Comparison of ENCODE assay signal across 24 cellular contexts in genomic region chr4:12053951-12054350, GRCh38.
"Had no signal": no experiment of that assay in that cellular context is flagged by ENCODE, and none has a peak within 500 bp of the region (broad histone marks: within the 10 kb centered on the region; RNA-seq: fewer than 3 reads in every experiment).

No MANE protein-coding gene starts in this region.

- ATAC-seq: naive thymus-derived CD4-positive, alpha-beta T cell; natural killer cell; pancreas; psoas muscle; right lobe of liver; stimulated activated effector memory CD8-positive, alpha-beta T cell treated with anti-CD3 and anti-CD28 coated beads, Interleukin-12 subunit alpha, Interleukin-12 subunit beta, amount 100 ng/mL, for 72 hours; stimulated activated naive B cell treated with anti-CD40 and anti-IgM and Interleukin-4, amounts not matched to agents 10 μg/mL and 1 μg/mL and 100 μg/mL, for 72 hours had no signal

- H3K4me3 ChIP-seq: neural progenitor cell, pancreas, psoas muscle, right lobe of liver, sigmoid colon, stomach, thoracic aorta, thyroid gland, tibial nerve, upper lobe of left lung, vagina had no signal

- H3K9ac ChIP-seq: neural progenitor cell had no signal

- H3K27ac ChIP-seq: neural progenitor cell, pancreas, psoas muscle, right lobe of liver, sigmoid colon, stomach, thoracic aorta, thyroid gland, tibial nerve, upper lobe of left lung, vagina had no signal

- H3K4me2 ChIP-seq: neural progenitor cell had no signal

- H3K27me3 ChIP-seq: neural progenitor cell, pancreas, right lobe of liver, sigmoid colon, stomach, thyroid gland, tibial nerve, upper lobe of left lung, vagina had no signal

- DNase-seq: naive thymus-derived CD4-positive, alpha-beta T cell; natural killer cell; occipital lobe; psoas muscle; right cardiac atrium; right lobe of liver; sigmoid colon; small intestine; stimulated activated CD4-positive, alpha-beta T cell treated with anti-CD3 and anti-CD28 coated beads, Interleukin-15, amount 100 ng/mL, for 24 hours; stimulated activated CD4-positive, alpha-beta T cell treated with anti-CD3 and anti-CD28 coated beads, Interleukin-2, amount 100 ng/mL, for 24 hours; stimulated activated CD4-positive, alpha-beta T cell treated with anti-CD3 and anti-CD28 coated beads, Interleukin-2, amount 100 ng/mL, for 48 hours; stimulated activated CD4-positive, alpha-beta T cell treated with anti-CD3 and anti-CD28 coated beads, Interleukin-4, amount 100 ng/mL, for 24 hours; stimulated activated naive B cell treated with anti-CD40 and anti-IgM and Interleukin-4, amounts not matched to agents 10 μg/mL and 1 μg/mL and 100 μg/mL, for 72 hours; stimulated activated naive CD4-positive, alpha-beta T cell treated with Interleukin-2 at 50 U/mL for 16 hours; stomach; thyroid gland; trophoblast cell; upper lobe of left lung had no signal

- H3K4me1 ChIP-seq: neural progenitor cell, pancreas, psoas muscle, right lobe of liver, sigmoid colon, stomach, thyroid gland, tibial nerve, upper lobe of left lung, vagina had no signal

- H3K36me3 ChIP-seq: neural progenitor cell, pancreas, right lobe of liver, sigmoid colon, stomach, thoracic aorta, thyroid gland, tibial nerve, upper lobe of left lung, vagina had no signal

- H2AFZ ChIP-seq: neural progenitor cell had no signal

- H3K9me3 ChIP-seq: pancreas, psoas muscle, right lobe of liver, sigmoid colon, stomach, thoracic aorta, thyroid gland, tibial nerve, upper lobe of left lung, vagina had no signal
